8 cellular contexts compared by ENCODE assay signal in genomic region chr18:54209471-54210180, GRCh38. TPM values are rescaled to one million over a fixed set of nuclear protein-coding genes. Genes with fewer than 3 reads are reported as not detected.
A peak's percentile ranks its signal among the peaks of the same experiment; 100 is the strongest.
DNase-seq lines count a peak whose midpoint lies in the region; ATAC-seq, FAIRE-seq and TF ChIP-seq lines count a peak whose summit lies in the region.

No MANE protein-coding gene starts in this region.

- FAIRE-seq in D721Med (lab: Jason Lieb, UNC) = peak; percentile 99

- intact Hi-C loops in left ventricle myocardium superior (cut with micrococcal nuclease) = no loop called here

- DNase-seq in D721Med (ENCODE audit: insufficient read length, low spot score) (no peak), cardiac fibroblast (ENCODE audit: low read depth in 2 of 2) (peak; percentile 16 to 50), HEK293T (ENCODE audit: extremely low spot score) (no peak), HPDE6-E6E7 (ENCODE audit: extremely low spot score) (no peak), left ventricle myocardium superior (no peak)

- no peak for TF ChIP-seq CTCF in D721Med (IDR thresholded peaks at IDR 0.05; ENCODE audit: insufficient read depth, missing control alignments)
- TF ChIP-seq CTCF in cardiac fibroblast (IDR thresholded peaks at IDR 0.05; ENCODE audit: low read depth, low read length) = no peak

- ATAC-seq in GM19351 (IDR thresholded peaks at IDR 0.05; ENCODE audit: unreplicated experiment) (peak; percentile 77), HG03175 (IDR thresholded peaks at IDR 0.05; ENCODE audit: unreplicated experiment) (peak; percentile 82), left ventricle myocardium superior (no peak), esophagus mucosa (no peak)

- POLR2A ChIA-PET in HEK293T (lab: Yijun Ruan, JAX) = no interaction called here

- CTCF ChIA-PET in HEK293T (lab: Yijun Ruan, JAX) = no interaction called here

- H3K4me3 ChIP-seq in cardiac fibroblast (replicated peaks in 1 of 2; ENCODE audit: low read depth in 2 of 2, low read length in 2 of 2) = no peak overlapping the region

TF ChIP-seq in HEK293T, 16 proteins besides CTCF, POLR2A, EP300 and RAD21:
- TF ChIP-seq ELF4 (IDR thresholded peaks at IDR 0.05) (no peak), LEF1 (IDR thresholded peaks at IDR 0.05; ENCODE audit: borderline replicate concordance) (no peak), HDGF (IDR thresholded peaks at IDR 0.05; ENCODE audit: borderline replicate concordance) (no peak), TARDBP (IDR thresholded peaks at IDR 0.05) (no peak), SUZ12 (IDR thresholded peaks at IDR 0.05) (no peak), PKNOX1 (IDR thresholded peaks at IDR 0.05) (no peak), BHLHE40 (IDR thresholded peaks at IDR 0.05; ENCODE audit: borderline replicate concordance) (no peak), SP1 (IDR thresholded peaks at IDR 0.05) (no peak), L3MBTL2 (conservative IDR thresholded peaks at IDR 0.05) (no peak), FOXM1 (IDR thresholded peaks at IDR 0.05; ENCODE audit: borderline replicate concordance) (no peak), NFRKB (IDR thresholded peaks at IDR 0.05) (no peak), CTBP1 (IDR thresholded peaks at IDR 0.05; ENCODE audit: borderline replicate concordance) (no peak), ZNF384 (IDR thresholded peaks at IDR 0.05) (no peak)

RNA-seq across cellular contexts. Expression of gene MBD2, which starts 14.8 kb away (rescaled TPM):
- total RNA-seq in left ventricle myocardium superior (46.3 TPM), esophagus mucosa (175 TPM)

RNA-seq across cellular contexts. Expression of gene POLI, which starts 59.7 kb away (rescaled TPM):
- 20.5 TPM for total RNA-seq in left ventricle myocardium superior
- 11.2 TPM for total RNA-seq in esophagus mucosa

Comparison
In these comparisons a context has a peak if more than half of its experiments do, and no peak if none do; other contexts are left out.
1. DNase-seq: peak in cardiac fibroblast (2 of 2); none in D721Med (single experiment), HEK293T (single experiment), HPDE6-E6E7 (single experiment) and left ventricle myocardium superior (single experiment).
2. ATAC-seq: peak in GM19351 (single experiment) and HG03175 (single experiment); none in left ventricle myocardium superior (single experiment) and esophagus mucosa (single experiment).